ENCODE assay signal across 16 cellular contexts in the genomic region with DNA sequence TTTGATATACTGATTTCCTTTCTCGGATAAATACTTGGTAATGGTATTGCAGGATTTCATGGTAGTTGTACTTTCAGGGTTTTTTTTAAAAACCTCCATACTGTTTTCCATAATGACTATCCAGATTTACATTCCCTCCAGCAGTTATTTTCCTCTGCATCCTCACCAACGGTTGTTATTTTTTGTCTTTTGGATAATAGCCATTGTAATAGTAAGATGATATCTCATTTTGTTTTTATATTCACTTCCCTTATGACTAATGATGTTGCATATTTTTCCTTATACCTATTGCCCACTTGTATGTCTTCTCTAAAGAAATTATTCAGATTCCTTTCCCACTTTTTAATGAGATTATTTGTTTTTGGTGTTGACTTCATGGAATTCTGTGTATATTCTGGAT.
DNase-seq lines count a peak whose midpoint lies in the region; ATAC-seq and TF ChIP-seq lines count a peak whose summit lies in the region.
"Had no signal": no experiment of that assay in that cellular context is flagged by ENCODE, and none has a peak within 500 bp of the region (broad histone marks: within the 10 kb centered on the region; RNA-seq: fewer than 3 reads in every experiment).

No MANE protein-coding gene starts in this region.

- TF ChIP-seq EP300 in upper lobe of left lung (IDR thresholded peaks at IDR 0.05): no peak

- H3K4me1 ChIP-seq in upper lobe of left lung (no peaks in the 10 kb centered on the region), tibial artery (no peaks in the 10 kb centered on the region)
- H3K4me1 ChIP-seq: BLaER1 treated with 17β-estradiol and CSF1 and Interleukin-3, amounts not matched to agents 10 nM and 100 nM; HAP-1 had no signal

- DNase-seq in LHCN-M2 (ENCODE audit: low read depth): peak; percentile 29
- peak; percentile 25 for DNase-seq in astrocyte of the spinal cord (ENCODE audit: low read depth, low spot score)
- DNase-seq in dermis microvascular lymphatic vessel endothelial cell (ENCODE audit: low read depth in 2 of 2): peak; percentile 10 to 74
- DNase-seq in iris pigment epithelial cell (ENCODE audit: low read depth): peak; percentile 4
- no peak for DNase-seq in upper lobe of left lung
- DNase-seq in tibial artery: no peak
- DNase-seq: Calu3; CD8-positive, alpha-beta T cell; DMS53; DND-41; EL; GM23248 had no signal

- TF ChIP-seq CTCF in astrocyte of the spinal cord (IDR thresholded peaks at IDR 0.05; ENCODE audit: low read depth, low read length) (no peak), upper lobe of left lung (IDR thresholded peaks at IDR 0.05) (no peak), tibial artery (IDR thresholded peaks at IDR 0.05) (no peak)

- no peaks in the 10 kb centered on the region for H3K36me3 ChIP-seq in upper lobe of left lung
- no peaks in the 10 kb centered on the region for H3K36me3 ChIP-seq in tibial artery
- H3K36me3 ChIP-seq: BLaER1 treated with 17β-estradiol and CSF1 and Interleukin-3, amounts not matched to agents 10 nM and 100 nM; HAP-1 had no signal

- in situ Hi-C loops in astrocyte of the spinal cord (cut with HindIII; ENCODE audit: low sequenced_read_pairs): no loop called here

- H3K27me3 ChIP-seq in upper lobe of left lung: no peaks in the 10 kb centered on the region
- H3K27me3 ChIP-seq in tibial artery: no peaks in the 10 kb centered on the region
- H3K27me3 ChIP-seq: BLaER1 treated with 17β-estradiol and CSF1 and Interleukin-3, amounts not matched to agents 10 nM and 100 nM had no signal

- intact Hi-C loops in tibial artery (cut with DNase I; ENCODE audit: low total_unique reads): no loop called here

- H3K4me3 ChIP-seq in astrocyte of the spinal cord (ENCODE audit: low read depth, low read length) (no peak overlapping the region), upper lobe of left lung (no peak overlapping the region), tibial artery (no peak overlapping the region)
- H3K4me3 ChIP-seq: BLaER1 treated with 17β-estradiol and CSF1 and Interleukin-3, amounts not matched to agents 10 nM and 100 nM; GM23248; HAP-1 had no signal

- H3K27ac ChIP-seq in upper lobe of left lung: no peak overlapping the region
- no peak overlapping the region for H3K27ac ChIP-seq in tibial artery
- H3K27ac ChIP-seq: BLaER1 treated with 17β-estradiol and CSF1 and Interleukin-3, amounts not matched to agents 10 nM and 100 nM; GM23248; HL-60 had no signal

- WGBS in upper lobe of left lung, 2 donors: 62 to 75% methylated on average over 2 of the region's 2 CpGs

- no peak for TF ChIP-seq POLR2A in upper lobe of left lung (IDR thresholded peaks at IDR 0.05)

- ATAC-seq in upper lobe of left lung (ENCODE audit: low FRiP score in 2 of 2) (no peak), HG03432 (IDR thresholded peaks at IDR 0.05; ENCODE audit: unreplicated experiment) (no peak)
- ATAC-seq: CD8-positive, alpha-beta T cell had no signal

- H3K9me3 ChIP-seq in upper lobe of left lung: peaks cover 0 to 6% (median 3%) of the 10 kb centered on the region in 4 donors
- peaks cover 0 to 8% (median 8%) of the 10 kb centered on the region in 3 donors for H3K9me3 ChIP-seq in tibial artery
- H3K9me3 ChIP-seq: HAP-1 had no signal

Comparison
In these comparisons a context has a peak if more than half of its experiments do, and no peak if none do; other contexts are left out.
1. DNase-seq: peak in LHCN-M2 (single experiment), astrocyte of the spinal cord (single experiment), dermis microvascular lymphatic vessel endothelial cell (2 of 2) and iris pigment epithelial cell (single experiment); none in upper lobe of left lung (0 of 2) and tibial artery (0 of 2).